Comparison of ENCODE assay signal across 9 cellular contexts in the genomic region with DNA sequence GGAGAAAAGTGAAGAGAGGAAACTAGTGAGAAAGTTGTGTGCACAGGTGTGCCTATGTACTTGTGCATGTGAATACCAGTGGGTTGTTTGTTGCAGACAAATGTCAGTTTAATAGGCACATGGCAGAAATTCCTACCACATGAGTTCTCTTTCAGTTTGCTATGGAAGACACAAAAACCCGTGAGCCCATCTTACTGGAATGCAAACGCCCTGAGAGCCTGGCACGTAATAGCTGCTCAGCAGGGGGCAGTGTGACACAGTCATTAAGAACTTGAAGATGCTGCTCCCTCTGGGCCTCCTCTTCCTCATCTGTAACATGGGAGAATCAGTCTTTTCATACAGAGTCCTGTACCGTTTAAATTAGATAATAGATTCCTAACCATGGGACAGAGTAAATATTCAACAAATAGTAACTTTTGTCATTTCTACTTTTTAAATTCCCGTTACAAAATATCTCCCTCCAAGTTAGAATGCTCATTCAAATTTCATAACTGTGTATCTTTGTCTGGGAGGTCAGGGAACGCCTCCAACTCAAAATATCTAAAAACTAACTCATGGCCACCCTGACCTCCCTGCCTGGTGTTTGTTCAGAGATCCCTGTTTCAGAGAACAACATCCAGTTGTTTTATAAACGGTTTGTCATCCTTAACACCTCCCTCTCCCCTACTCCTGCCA.
DNase-seq lines count a peak whose midpoint lies in the region; ATAC-seq and TF ChIP-seq lines count a peak whose summit lies in the region.
"Had no signal": no experiment of that assay in that cellular context is flagged by ENCODE, and none has a peak within 500 bp of the region (broad histone marks: within the 10 kb centered on the region; RNA-seq: fewer than 3 reads in every experiment).

No MANE protein-coding gene starts in this region.

- no peak overlapping the region for H3K4me3 ChIP-seq in neural progenitor cell
- no peak overlapping the region for H3K4me3 ChIP-seq in CD4-positive, alpha-beta memory T cell (ENCODE audit: low read length in 2 of 2)

- no peaks in the 10 kb centered on the region for H3K9me3 ChIP-seq in neural progenitor cell (ENCODE audit: low read depth)
- H3K9me3 ChIP-seq in CD4-positive, alpha-beta memory T cell (ENCODE audit: control insufficient read depth in 1 of 2, low read length in 2 of 2): no peaks in the 10 kb centered on the region

- POLR2A ChIA-PET in HEK293T (lab: Yijun Ruan, JAX): no interaction called here
- POLR2A ChIA-PET in CD4-positive, alpha-beta memory T cell (lab: Charles Lee; ENCODE audit: partially characterized antibody): no interaction called here

- H3K27me3 ChIP-seq in neural progenitor cell: no peaks in the 10 kb centered on the region
- no peaks in the 10 kb centered on the region for H3K27me3 ChIP-seq in CD4-positive, alpha-beta memory T cell (ENCODE audit: insufficient read depth, low read length)

- H2AFZ ChIP-seq in neural progenitor cell (replicated peaks): peak overlapping the region; percentile 73

- H3K36me3 ChIP-seq in neural progenitor cell: no peaks in the 10 kb centered on the region
- H3K36me3 ChIP-seq in CD4-positive, alpha-beta memory T cell (ENCODE audit: insufficient read depth, low read length): no peaks in the 10 kb centered on the region

- intact Hi-C loops in CD4-positive, alpha-beta memory T cell (cut with micrococcal nuclease): no loop called here

- no peak overlapping the region for H3K4me3 Mint-ChIP-seq in neural progenitor cell
- H3K4me3 Mint-ChIP-seq in CD4-positive, alpha-beta memory T cell: no peak overlapping the region
- H3K4me3 Mint-ChIP-seq: T-helper 1 cell treated with Interleukin-12 subunit alpha and Interleukin-12 subunit beta and Interleukin-4 antibody, amounts not matched to agents 30 μg/mL and 1 μg/mL, for 36 hours had no signal

- no peak overlapping the region for H3K9ac ChIP-seq in neural progenitor cell

- no peaks in the 10 kb centered on the region for H3K36me3 Mint-ChIP-seq in neural progenitor cell
- H3K36me3 Mint-ChIP-seq in CD4-positive, alpha-beta memory T cell: no peaks in the 10 kb centered on the region

- peaks cover 8% of the 10 kb centered on the region for H3K27me3 Mint-ChIP-seq in neural progenitor cell (ENCODE audit: insufficient read depth, low read depth)
- H3K27me3 Mint-ChIP-seq in CD4-positive, alpha-beta memory T cell: no peaks in the 10 kb centered on the region

- CTCF ChIA-PET in HEK293T (lab: Yijun Ruan, JAX): no interaction called here
- CTCF ChIA-PET in CD4-positive, alpha-beta memory T cell (lab: Charles Lee; ENCODE audit: partially characterized antibody): no interaction called here

- in situ Hi-C loops in Caki2 (cut with HindIII; ENCODE audit: low pct_unique_long_range_greater_than_20kb, low sequenced_read_pairs): no loop called here

- H3K4me2 ChIP-seq in neural progenitor cell: no peak overlapping the region

- H3F3A ChIP-seq in neural progenitor cell (ENCODE audit: low read depth): no peaks in the 10 kb centered on the region

- DNase-seq in Caki2 (ENCODE audit: low read depth): peak; percentile 13
- DNase-seq in HEK293T (ENCODE audit: extremely low spot score): peak; percentile 26
- peak; percentile 71 for DNase-seq in SK-N-DZ (ENCODE audit: low spot score)
- peak; percentile 83 for DNase-seq in fibroblast of gingiva (ENCODE audit: low read depth)
- peak; percentile 84 for DNase-seq in neural progenitor cell (ENCODE audit: low spot score)
- DNase-seq in CD4-positive, alpha-beta memory T cell: no peak

- H3K9me3 Mint-ChIP-seq in neural progenitor cell: peaks cover 4% of the 10 kb centered on the region
- peaks cover 0 to 10% (median under 1%) of the 10 kb centered on the region in 8 donors for H3K9me3 Mint-ChIP-seq in CD4-positive, alpha-beta memory T cell
- H3K9me3 Mint-ChIP-seq: T-helper 1 cell treated with Interleukin-12 subunit alpha and Interleukin-12 subunit beta and Interleukin-4 antibody, amounts not matched to agents 30 μg/mL and 1 μg/mL, for 36 hours had no signal

- peaks cover 5% of the 10 kb centered on the region for H3K4me1 ChIP-seq in neural progenitor cell
- no peaks in the 10 kb centered on the region for H3K4me1 ChIP-seq in CD4-positive, alpha-beta memory T cell (ENCODE audit: insufficient read depth, low read length)

- no peak overlapping the region for H3K27ac ChIP-seq in neural progenitor cell
- H3K27ac ChIP-seq in CD4-positive, alpha-beta memory T cell (ENCODE audit: low read depth, low read length): no peak overlapping the region

- no peaks in the 10 kb centered on the region for H3K4me1 Mint-ChIP-seq in neural progenitor cell
- no peaks in the 10 kb centered on the region for H3K4me1 Mint-ChIP-seq in CD4-positive, alpha-beta memory T cell

- peak; percentile 62 for TF ChIP-seq CTCF in neural progenitor cell (IDR thresholded peaks at IDR 0.05)

- ATAC-seq in GM19324 (IDR thresholded peaks at IDR 0.05; ENCODE audit: low FRiP score, unreplicated experiment) (no peak), GM19455 (IDR thresholded peaks at IDR 0.05; ENCODE audit: unreplicated experiment) (no peak)

- no peak overlapping the region for H3K27ac Mint-ChIP-seq in neural progenitor cell
- H3K27ac Mint-ChIP-seq in CD4-positive, alpha-beta memory T cell: no peak overlapping the region
- H3K27ac Mint-ChIP-seq: T-helper 1 cell treated with Interleukin-12 subunit alpha and Interleukin-12 subunit beta and Interleukin-4 antibody, amounts not matched to agents 30 μg/mL and 1 μg/mL, for 36 hours had no signal

- H4K20me1 ChIP-seq in neural progenitor cell (ENCODE audit: low read depth): no peaks in the 10 kb centered on the region

- no peaks in the 10 kb centered on the region for H3K79me2 ChIP-seq in neural progenitor cell (ENCODE audit: low read depth)

TF ChIP-seq in HEK293T, 16 proteins besides CTCF, POLR2A, EP300 and RAD21:
- TF ChIP-seq FOXM1 (IDR thresholded peaks at IDR 0.05; ENCODE audit: borderline replicate concordance): no peak
- TF ChIP-seq FOXK2 (IDR thresholded peaks at IDR 0.05): no peak
- no peak for TF ChIP-seq ZNF384 (IDR thresholded peaks at IDR 0.05)
- TF ChIP-seq, protein P1, sequence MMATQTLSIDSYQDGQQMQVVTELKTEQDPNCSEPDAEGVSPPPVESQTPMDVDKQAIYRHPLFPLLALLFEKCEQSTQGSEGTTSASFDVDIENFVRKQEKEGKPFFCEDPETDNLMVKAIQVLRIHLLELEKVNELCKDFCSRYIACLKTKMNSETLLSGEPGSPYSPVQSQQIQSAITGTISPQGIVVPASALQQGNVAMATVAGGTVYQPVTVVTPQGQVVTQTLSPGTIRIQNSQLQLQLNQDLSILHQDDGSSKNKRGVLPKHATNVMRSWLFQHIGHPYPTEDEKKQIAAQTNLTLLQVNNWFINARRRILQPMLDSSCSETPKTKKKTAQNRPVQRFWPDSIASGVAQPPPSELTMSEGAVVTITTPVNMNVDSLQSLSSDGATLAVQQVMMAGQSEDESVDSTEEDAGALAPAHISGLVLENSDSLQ (IDR thresholded peaks at IDR 0.05): no peak
- no peak for TF ChIP-seq BHLHE40 (IDR thresholded peaks at IDR 0.05; ENCODE audit: borderline replicate concordance)
- no peak for TF ChIP-seq SUZ12 (IDR thresholded peaks at IDR 0.05)
- no peak for TF ChIP-seq NFRKB (IDR thresholded peaks at IDR 0.05)

Comparison
In these comparisons a context has a peak if more than half of its experiments do, and no peak if none do; other contexts are left out.
1. DNase-seq: peak in Caki2 (single experiment), HEK293T (single experiment), SK-N-DZ (single experiment), fibroblast of gingiva (single experiment) and neural progenitor cell (single experiment); none in CD4-positive, alpha-beta memory T cell (0 of 5).